In the genomic region with DNA sequence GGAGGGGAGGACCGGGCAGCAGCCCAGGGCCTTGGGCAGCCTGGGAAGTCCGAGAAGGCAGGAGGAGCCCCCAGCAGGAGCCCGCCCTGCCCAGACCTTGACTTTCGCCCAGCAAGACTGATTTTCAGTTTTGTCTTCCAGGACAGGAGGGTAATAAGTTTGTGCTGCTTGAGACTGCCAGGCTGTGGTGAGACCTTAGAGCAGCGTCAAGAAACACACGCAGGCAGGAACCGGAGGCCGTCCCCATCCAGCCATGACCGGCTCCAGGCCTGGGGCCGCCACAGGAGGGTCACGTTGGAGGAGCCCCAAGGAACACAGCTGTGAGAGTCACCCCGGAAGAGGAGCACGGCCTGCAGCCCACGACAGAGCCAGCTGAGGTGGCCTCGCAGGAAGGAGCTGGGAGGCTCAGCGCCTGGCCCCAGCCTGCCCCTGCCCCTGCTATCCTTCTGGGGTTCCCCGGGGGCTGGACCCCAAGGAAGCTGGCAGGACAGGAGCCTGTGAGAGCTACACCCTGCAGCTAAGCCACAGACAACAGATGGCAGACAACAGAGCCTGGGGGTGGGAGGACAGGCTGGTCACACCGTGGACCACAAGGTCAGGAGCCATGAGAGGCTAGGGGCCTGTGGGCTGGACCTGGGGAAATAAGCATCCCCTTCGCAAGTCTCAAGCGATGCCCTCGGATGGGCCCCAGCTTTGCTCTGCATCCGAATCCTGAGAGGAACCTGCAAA, we compare ENCODE assay signal across 2 cellular contexts.
TF ChIP-seq lines count a peak whose summit lies in the region.

No MANE protein-coding gene starts in this region.

TF ChIP-seq in A549, 52 proteins besides CTCF, POLR2A, EP300 and RAD21 (continued from another document):
- TF ChIP-seq, protein P1, sequence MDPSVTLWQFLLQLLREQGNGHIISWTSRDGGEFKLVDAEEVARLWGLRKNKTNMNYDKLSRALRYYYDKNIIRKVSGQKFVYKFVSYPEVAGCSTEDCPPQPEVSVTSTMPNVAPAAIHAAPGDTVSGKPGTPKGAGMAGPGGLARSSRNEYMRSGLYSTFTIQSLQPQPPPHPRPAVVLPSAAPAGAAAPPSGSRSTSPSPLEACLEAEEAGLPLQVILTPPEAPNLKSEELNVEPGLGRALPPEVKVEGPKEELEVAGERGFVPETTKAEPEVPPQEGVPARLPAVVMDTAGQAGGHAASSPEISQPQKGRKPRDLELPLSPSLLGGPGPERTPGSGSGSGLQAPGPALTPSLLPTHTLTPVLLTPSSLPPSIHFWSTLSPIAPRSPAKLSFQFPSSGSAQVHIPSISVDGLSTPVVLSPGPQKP (IDR thresholded peaks at IDR 0.05; ENCODE audit: low read depth, low read length) = no peak
- TF ChIP-seq NPAS2 (CRISPR knock-in tag; IDR thresholded peaks at IDR 0.05; ENCODE audit: borderline replicate concordance) (no peak), NFE2L2 (conservative IDR thresholded peaks at IDR 0.05; ENCODE audit: low read length) (no peak)

TF ChIP-seq in SK-N-SH treated with all-trans-retinoic acid at 6 μM for 48 hours, 23 proteins besides CTCF, POLR2A, EP300 and RAD21 (continued from another document):
- TF ChIP-seq, protein P2, sequence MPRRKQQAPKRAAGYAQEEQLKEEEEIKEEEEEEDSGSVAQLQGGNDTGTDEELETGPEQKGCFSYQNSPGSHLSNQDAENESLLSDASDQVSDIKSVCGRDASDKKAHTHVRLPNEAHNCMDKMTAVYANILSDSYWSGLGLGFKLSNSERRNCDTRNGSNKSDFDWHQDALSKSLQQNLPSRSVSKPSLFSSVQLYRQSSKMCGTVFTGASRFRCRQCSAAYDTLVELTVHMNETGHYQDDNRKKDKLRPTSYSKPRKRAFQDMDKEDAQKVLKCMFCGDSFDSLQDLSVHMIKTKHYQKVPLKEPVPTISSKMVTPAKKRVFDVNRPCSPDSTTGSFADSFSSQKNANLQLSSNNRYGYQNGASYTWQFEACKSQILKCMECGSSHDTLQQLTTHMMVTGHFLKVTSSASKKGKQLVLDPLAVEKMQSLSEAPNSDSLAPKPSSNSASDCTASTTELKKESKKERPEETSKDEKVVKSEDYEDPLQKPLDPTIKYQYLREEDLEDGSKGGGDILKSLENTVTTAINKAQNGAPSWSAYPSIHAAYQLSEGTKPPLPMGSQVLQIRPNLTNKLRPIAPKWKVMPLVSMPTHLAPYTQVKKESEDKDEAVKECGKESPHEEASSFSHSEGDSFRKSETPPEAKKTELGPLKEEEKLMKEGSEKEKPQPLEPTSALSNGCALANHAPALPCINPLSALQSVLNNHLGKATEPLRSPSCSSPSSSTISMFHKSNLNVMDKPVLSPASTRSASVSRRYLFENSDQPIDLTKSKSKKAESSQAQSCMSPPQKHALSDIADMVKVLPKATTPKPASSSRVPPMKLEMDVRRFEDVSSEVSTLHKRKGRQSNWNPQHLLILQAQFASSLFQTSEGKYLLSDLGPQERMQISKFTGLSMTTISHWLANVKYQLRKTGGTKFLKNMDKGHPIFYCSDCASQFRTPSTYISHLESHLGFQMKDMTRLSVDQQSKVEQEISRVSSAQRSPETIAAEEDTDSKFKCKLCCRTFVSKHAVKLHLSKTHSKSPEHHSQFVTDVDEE (CRISPR knock-in tag; IDR thresholded peaks at IDR 0.05) = no peak
- TF ChIP-seq ZFP3 (CRISPR knock-in tag; IDR thresholded peaks at IDR 0.05) (no peak), ZC3H10 (CRISPR knock-in tag; IDR thresholded peaks at IDR 0.05) (no peak), OSR1 (CRISPR knock-in tag; IDR thresholded peaks at IDR 0.05) (no peak), ZNF565 (CRISPR knock-in tag; conservative IDR thresholded peaks at IDR 0.05; ENCODE audit: low read depth) (no peak), BACH2 (CRISPR knock-in tag; IDR thresholded peaks at IDR 0.05; ENCODE audit: borderline replicate concordance) (no peak), PPARA (CRISPR knock-in tag; IDR thresholded peaks at IDR 0.05; ENCODE audit: borderline replicate concordance) (no peak), ARNTL (CRISPR knock-in tag; IDR thresholded peaks at IDR 0.05; ENCODE audit: borderline replicate concordance, low read depth) (no peak)
- TF ChIP-seq, protein P3, sequence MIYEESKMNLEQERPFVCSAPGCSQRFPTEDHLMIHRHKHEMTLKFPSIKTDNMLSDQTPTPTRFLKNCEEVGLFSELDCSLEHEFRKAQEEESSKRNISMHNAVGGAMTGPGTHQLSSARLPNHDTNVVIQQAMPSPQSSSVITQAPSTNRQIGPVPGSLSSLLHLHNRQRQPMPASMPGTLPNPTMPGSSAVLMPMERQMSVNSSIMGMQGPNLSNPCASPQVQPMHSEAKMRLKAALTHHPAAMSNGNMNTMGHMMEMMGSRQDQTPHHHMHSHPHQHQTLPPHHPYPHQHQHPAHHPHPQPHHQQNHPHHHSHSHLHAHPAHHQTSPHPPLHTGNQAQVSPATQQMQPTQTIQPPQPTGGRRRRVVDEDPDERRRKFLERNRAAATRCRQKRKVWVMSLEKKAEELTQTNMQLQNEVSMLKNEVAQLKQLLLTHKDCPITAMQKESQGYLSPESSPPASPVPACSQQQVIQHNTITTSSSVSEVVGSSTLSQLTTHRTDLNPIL (CRISPR knock-in tag; IDR thresholded peaks at IDR 0.05; ENCODE audit: low read depth) = no peak
- TF ChIP-seq, protein P4, sequence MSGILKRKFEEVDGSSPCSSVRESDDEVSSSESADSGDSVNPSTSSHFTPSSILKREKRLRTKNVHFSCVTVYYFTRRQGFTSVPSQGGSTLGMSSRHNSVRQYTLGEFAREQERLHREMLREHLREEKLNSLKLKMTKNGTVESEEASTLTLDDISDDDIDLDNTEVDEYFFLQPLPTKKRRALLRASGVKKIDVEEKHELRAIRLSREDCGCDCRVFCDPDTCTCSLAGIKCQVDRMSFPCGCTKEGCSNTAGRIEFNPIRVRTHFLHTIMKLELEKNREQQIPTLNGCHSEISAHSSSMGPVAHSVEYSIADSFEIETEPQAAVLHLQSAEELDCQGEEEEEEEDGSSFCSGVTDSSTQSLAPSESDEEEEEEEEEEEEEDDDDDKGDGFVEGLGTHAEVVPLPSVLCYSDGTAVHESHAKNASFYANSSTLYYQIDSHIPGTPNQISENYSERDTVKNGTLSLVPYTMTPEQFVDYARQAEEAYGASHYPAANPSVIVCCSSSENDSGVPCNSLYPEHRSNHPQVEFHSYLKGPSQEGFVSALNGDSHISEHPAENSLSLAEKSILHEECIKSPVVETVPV (CRISPR knock-in tag; IDR thresholded peaks at IDR 0.05) = no peak
